ENCODE assay signal across 14 cellular contexts in the genomic region with DNA sequence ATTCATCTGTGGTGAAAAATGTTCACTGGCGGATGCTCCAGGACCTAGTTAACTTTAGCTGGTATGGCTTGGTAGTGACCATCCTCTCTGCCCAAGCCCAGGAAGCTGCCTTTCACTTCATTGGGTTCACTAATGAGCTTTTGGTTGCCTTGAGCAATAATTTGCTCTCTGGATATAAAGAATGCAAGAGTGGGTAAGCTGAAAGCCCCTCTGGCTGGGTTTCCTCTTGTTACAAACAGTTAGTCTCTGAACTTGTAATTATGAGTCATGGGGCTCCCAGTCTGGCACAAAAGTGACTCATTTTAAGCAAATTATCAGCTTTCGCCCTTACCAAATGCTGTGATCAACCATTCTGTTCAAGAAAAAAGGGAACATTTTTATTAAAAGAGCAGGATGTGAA.
DNase-seq lines count a peak whose midpoint lies in the region; ATAC-seq and TF ChIP-seq lines count a peak whose summit lies in the region.
"Had no signal": no experiment of that assay in that cellular context is flagged by ENCODE, and none has a peak within 500 bp of the region (broad histone marks: within the 10 kb centered on the region; RNA-seq: fewer than 3 reads in every experiment).

No MANE protein-coding gene starts in this region.

- H3K79me2 ChIP-seq in SK-N-SH (ENCODE audit: insufficient read depth): no peaks in the 10 kb centered on the region
- no peaks in the 10 kb centered on the region for H3K79me2 ChIP-seq in neural progenitor cell (ENCODE audit: low read depth)

- H3F3A ChIP-seq in SK-N-SH (replicated peaks; ENCODE audit: insufficient read depth) (no peaks in the 10 kb centered on the region), neural progenitor cell (ENCODE audit: low read depth) (no peaks in the 10 kb centered on the region)

- no peaks in the 10 kb centered on the region for H3K27me3 Mint-ChIP-seq in neural progenitor cell (ENCODE audit: insufficient read depth, low read depth)

- no peaks in the 10 kb centered on the region for H3K9me3 ChIP-seq in SK-N-SH
- H3K9me3 ChIP-seq in neural progenitor cell (ENCODE audit: low read depth): no peaks in the 10 kb centered on the region

- no peak overlapping the region for H2AFZ ChIP-seq in SK-N-SH (ENCODE audit: low read depth)
- no peak overlapping the region for H2AFZ ChIP-seq in neural progenitor cell (replicated peaks)

- in situ Hi-C loops in astrocyte of the spinal cord (cut with HindIII; ENCODE audit: low sequenced_read_pairs): no loop called here

- no peak for ATAC-seq in HG02938 (IDR thresholded peaks at IDR 0.05; ENCODE audit: unreplicated experiment)
- no peak for ATAC-seq in GM18909 (IDR thresholded peaks at IDR 0.05; ENCODE audit: poor library complexity, unreplicated experiment)

- no peak overlapping the region for H3K4me2 ChIP-seq in SK-N-SH
- H3K4me2 ChIP-seq in neural progenitor cell: no peak overlapping the region

- H3K27ac ChIP-seq in SK-N-SH (ENCODE audit: low read depth in 2 of 2, low read length in 1 of 2) (no peak overlapping the region), neural progenitor cell (no peak overlapping the region)
- H3K27ac ChIP-seq: esophagus squamous epithelium had no signal

- peaks cover 8% of the 10 kb centered on the region for H3K9me3 Mint-ChIP-seq in neural progenitor cell

- no peaks in the 10 kb centered on the region for H3K4me1 Mint-ChIP-seq in neural progenitor cell
- H3K4me1 Mint-ChIP-seq: immature natural killer cell had no signal

- H3K9ac ChIP-seq in SK-N-SH (no peak overlapping the region), neural progenitor cell (no peak overlapping the region)

- no peak overlapping the region for H3K4me3 ChIP-seq in astrocyte of the spinal cord (ENCODE audit: low read depth, low read length)
- no peak overlapping the region for H3K4me3 ChIP-seq in kidney epithelial cell (ENCODE audit: low read depth, low read length)
- no peak overlapping the region for H3K4me3 ChIP-seq in SK-N-SH (ENCODE audit: low read depth in 2 of 2, low read length in 1 of 2)
- no peak overlapping the region for H3K4me3 ChIP-seq in neural progenitor cell
- H3K4me3 ChIP-seq: esophagus squamous epithelium had no signal

- peaks cover 0 to 6% of the 10 kb centered on the region in 2 experiments; a peak in 1 of 4 replicates for H3K4me1 ChIP-seq in SK-N-SH (ENCODE audit: control insufficient read depth in 1 of 2, insufficient read depth in 2 of 2, low read depth in 1 of 2, low read length in 1 of 2)
- H3K4me1 ChIP-seq in neural progenitor cell: no peaks in the 10 kb centered on the region
- H3K4me1 ChIP-seq: esophagus squamous epithelium had no signal

- H3K4me3 Mint-ChIP-seq in neural progenitor cell: no peak overlapping the region
- H3K4me3 Mint-ChIP-seq: activated CD4-positive, alpha-beta memory T cell treated with anti-CD3 and anti-CD28 coated beads for 36 hours; immature natural killer cell had no signal

- no peaks in the 10 kb centered on the region for H3K27me3 ChIP-seq in kidney epithelial cell (ENCODE audit: control insufficient read depth, insufficient read depth, low read length)
- no peaks in the 10 kb centered on the region for H3K27me3 ChIP-seq in SK-N-SH (ENCODE audit: insufficient read depth)
- H3K27me3 ChIP-seq in neural progenitor cell: no peaks in the 10 kb centered on the region

- no peaks in the 10 kb centered on the region for H3K9me2 ChIP-seq in SK-N-SH

- 28% methylated on average over 2 of the region's 2 CpGs for WGBS in SK-N-SH (ENCODE audit: low lambda C conversion rate)

- TF ChIP-seq CTCF in astrocyte of the spinal cord (IDR thresholded peaks at IDR 0.05; ENCODE audit: low read depth, low read length) (no peak), kidney epithelial cell (IDR thresholded peaks at IDR 0.05; ENCODE audit: insufficient read depth, low read length, poor library complexity, severe bottlenecking) (no peak), SK-N-SH (IDR thresholded peaks at IDR 0.05) (no peak), neural progenitor cell (IDR thresholded peaks at IDR 0.05) (no peak)

- peak; percentile 54 for DNase-seq in AG20443 (ENCODE audit: low spot score)
- peak; percentile 53 for DNase-seq in HS-5 (ENCODE audit: low read depth)
- peak; percentile 77 for DNase-seq in astrocyte of the spinal cord (ENCODE audit: low read depth, low spot score)
- DNase-seq in kidney epithelial cell (ENCODE audit: low read depth): peak; percentile 61
- no peak for DNase-seq in SK-N-SH
- DNase-seq in neural progenitor cell (ENCODE audit: low spot score): no peak
- DNase-seq: activated effector memory CD4-positive, alpha-beta T cell treated with anti-CD3 and anti-CD28 coated beads, Interleukin-2, amount 50 U/mL, for 16 hours; cerebellar nuclear complex; esophagus squamous epithelium; immature natural killer cell; NCI-H2171 treated with DMSO at 0.1 percent for 48 hours had no signal

- no peaks in the 10 kb centered on the region for H4K20me1 ChIP-seq in SK-N-SH (ENCODE audit: insufficient read depth)
- no peaks in the 10 kb centered on the region for H4K20me1 ChIP-seq in neural progenitor cell (ENCODE audit: low read depth)

- H3K36me3 ChIP-seq in kidney epithelial cell (ENCODE audit: control insufficient read depth, insufficient read depth, low read length) (no peaks in the 10 kb centered on the region), SK-N-SH (replicated peaks in 1 of 2; ENCODE audit: control insufficient read depth in 1 of 2, insufficient read depth in 2 of 2, low read length in 1 of 2) (no peaks in the 10 kb centered on the region), neural progenitor cell (no peaks in the 10 kb centered on the region)
- H3K36me3 ChIP-seq: esophagus squamous epithelium had no signal

- POLR2A ChIA-PET in SK-N-SH (lab: Yijun Ruan, JAX): interaction anchor here (0.5 kb wide), 1 partner anchor 1658 kb away, joined by 4 read pairs; no protein-coding TSS in a partner anchor

- no peak overlapping the region for H3K27ac Mint-ChIP-seq in neural progenitor cell
- H3K27ac Mint-ChIP-seq: activated CD4-positive, alpha-beta memory T cell treated with anti-CD3 and anti-CD28 coated beads for 36 hours; immature natural killer cell had no signal

- CTCF ChIA-PET in SK-N-SH (lab: Yijun Ruan, JAX): interaction anchor here (0.6 to 1.0 kb wide), 4 partner anchors 12 to 107 kb away, joined by 3 to 5 read pairs (median 4); no protein-coding TSS in a partner anchor

- H3K36me3 Mint-ChIP-seq in neural progenitor cell: peaks cover 3% of the 10 kb centered on the region

- TF ChIP-seq EP300 in SK-N-SH (IDR thresholded peaks at IDR 0.05; ENCODE audit: borderline replicate concordance in 1 of 2, low read depth in 1 of 2, low read length in 1 of 2): no peak

- TF ChIP-seq RAD21 in SK-N-SH (IDR thresholded peaks at IDR 0.05; ENCODE audit: low read length): no peak

TF ChIP-seq in SK-N-SH, 30 proteins besides CTCF, POLR2A, EP300 and RAD21:
- TF ChIP-seq RXRA (IDR thresholded peaks at IDR 0.05; ENCODE audit: borderline replicate concordance, low read depth): no peak
- TF ChIP-seq, protein P1, sequence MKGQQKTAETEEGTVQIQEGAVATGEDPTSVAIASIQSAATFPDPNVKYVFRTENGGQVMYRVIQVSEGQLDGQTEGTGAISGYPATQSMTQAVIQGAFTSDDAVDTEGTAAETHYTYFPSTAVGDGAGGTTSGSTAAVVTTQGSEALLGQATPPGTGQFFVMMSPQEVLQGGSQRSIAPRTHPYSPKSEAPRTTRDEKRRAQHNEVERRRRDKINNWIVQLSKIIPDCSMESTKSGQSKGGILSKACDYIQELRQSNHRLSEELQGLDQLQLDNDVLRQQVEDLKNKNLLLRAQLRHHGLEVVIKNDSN (IDR thresholded peaks at IDR 0.05; ENCODE audit: borderline replicate concordance, low read depth): no peak
- TF ChIP-seq FOXM1 (IDR thresholded peaks at IDR 0.05; ENCODE audit: low read depth): no peak
- no peak for TF ChIP-seq FOXJ3 (CRISPR knock-in tag; IDR thresholded peaks at IDR 0.05)
- TF ChIP-seq, protein P2, sequence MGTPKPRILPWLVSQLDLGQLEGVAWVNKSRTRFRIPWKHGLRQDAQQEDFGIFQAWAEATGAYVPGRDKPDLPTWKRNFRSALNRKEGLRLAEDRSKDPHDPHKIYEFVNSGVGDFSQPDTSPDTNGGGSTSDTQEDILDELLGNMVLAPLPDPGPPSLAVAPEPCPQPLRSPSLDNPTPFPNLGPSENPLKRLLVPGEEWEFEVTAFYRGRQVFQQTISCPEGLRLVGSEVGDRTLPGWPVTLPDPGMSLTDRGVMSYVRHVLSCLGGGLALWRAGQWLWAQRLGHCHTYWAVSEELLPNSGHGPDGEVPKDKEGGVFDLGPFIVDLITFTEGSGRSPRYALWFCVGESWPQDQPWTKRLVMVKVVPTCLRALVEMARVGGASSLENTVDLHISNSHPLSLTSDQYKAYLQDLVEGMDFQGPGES (IDR thresholded peaks at IDR 0.05; ENCODE audit: low read depth, low read length): no peak
- no peak for TF ChIP-seq POLR2AphosphoS5 (IDR thresholded peaks at IDR 0.05; ENCODE audit: low read depth, low read length)
- TF ChIP-seq TEAD4 (IDR thresholded peaks at IDR 0.05; ENCODE audit: borderline replicate concordance, insufficient read depth): no peak
- TF ChIP-seq EZH2phosphoT487 (IDR thresholded peaks at IDR 0.05; ENCODE audit: borderline replicate concordance, low read depth): no peak
- no peak for TF ChIP-seq RFX5 (IDR thresholded peaks at IDR 0.05; ENCODE audit: low read length)
- no peak for TF ChIP-seq GATA2 (CRISPR knock-in tag; IDR thresholded peaks at IDR 0.05)
- no peak for TF ChIP-seq FOSL2 (IDR thresholded peaks at IDR 0.05; ENCODE audit: borderline replicate concordance, low read depth)
- TF ChIP-seq, protein P3, sequence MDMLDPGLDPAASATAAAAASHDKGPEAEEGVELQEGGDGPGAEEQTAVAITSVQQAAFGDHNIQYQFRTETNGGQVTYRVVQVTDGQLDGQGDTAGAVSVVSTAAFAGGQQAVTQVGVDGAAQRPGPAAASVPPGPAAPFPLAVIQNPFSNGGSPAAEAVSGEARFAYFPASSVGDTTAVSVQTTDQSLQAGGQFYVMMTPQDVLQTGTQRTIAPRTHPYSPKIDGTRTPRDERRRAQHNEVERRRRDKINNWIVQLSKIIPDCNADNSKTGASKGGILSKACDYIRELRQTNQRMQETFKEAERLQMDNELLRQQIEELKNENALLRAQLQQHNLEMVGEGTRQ (IDR thresholded peaks at IDR 0.05; ENCODE audit: borderline replicate concordance, low read depth, low read length): no peak

Comparison
In these comparisons a context has a peak if more than half of its experiments do, and no peak if none do; other contexts are left out.
1. DNase-seq: peak in AG20443 (single experiment), HS-5 (single experiment), astrocyte of the spinal cord (single experiment) and kidney epithelial cell (single experiment); none in SK-N-SH (single experiment) and neural progenitor cell (single experiment).